In the genomic region with DNA sequence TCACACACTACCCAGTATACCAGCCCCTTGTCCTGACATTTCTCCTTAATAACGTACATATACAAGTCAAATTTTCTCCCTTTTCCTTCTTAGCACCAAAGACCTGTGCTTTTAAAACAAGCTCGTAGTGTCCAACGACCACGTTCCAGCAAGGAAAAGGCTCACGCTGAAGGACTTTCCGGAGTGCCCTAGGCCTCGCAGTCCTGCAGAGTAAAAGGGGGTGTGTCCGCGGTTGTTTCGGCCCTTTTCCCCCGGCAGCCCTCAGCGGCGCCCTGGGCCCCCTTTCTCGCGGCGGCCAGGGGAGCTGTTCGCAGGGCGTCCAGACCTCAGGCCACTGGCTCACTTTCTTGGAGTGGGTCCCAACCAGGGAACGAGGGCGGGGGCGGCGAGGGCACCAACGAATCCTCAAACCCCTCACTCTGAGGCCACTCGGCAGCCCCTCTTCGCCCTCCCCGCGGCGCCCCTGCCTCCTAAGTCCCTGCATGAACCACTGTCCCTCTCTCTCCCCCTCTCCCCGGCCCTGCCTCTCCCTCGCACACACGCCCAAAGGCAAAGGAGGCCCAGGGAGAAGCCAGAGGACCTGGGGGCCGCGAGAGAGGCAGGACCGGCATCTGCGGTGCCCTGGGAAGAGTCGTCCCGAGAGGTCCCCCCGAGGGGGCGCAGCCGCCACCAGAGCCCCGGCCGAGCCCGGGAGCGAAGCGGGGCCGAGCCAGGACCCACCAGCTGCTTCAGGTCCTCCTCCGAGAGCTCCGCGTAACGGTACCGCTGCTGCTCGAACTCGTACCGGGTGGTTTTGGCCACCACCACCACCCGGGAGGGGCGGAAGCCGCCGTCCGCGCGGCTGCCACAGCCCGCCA, we compare ENCODE assay signal across 1 cellular context.
TF ChIP-seq lines count a peak whose summit lies in the region.

No MANE protein-coding gene starts in this region.

TF ChIP-seq in HepG2, 621 proteins besides CTCF, POLR2A, EP300 and RAD21 (continued from another document and continues in another):
- TF ChIP-seq, protein P1, sequence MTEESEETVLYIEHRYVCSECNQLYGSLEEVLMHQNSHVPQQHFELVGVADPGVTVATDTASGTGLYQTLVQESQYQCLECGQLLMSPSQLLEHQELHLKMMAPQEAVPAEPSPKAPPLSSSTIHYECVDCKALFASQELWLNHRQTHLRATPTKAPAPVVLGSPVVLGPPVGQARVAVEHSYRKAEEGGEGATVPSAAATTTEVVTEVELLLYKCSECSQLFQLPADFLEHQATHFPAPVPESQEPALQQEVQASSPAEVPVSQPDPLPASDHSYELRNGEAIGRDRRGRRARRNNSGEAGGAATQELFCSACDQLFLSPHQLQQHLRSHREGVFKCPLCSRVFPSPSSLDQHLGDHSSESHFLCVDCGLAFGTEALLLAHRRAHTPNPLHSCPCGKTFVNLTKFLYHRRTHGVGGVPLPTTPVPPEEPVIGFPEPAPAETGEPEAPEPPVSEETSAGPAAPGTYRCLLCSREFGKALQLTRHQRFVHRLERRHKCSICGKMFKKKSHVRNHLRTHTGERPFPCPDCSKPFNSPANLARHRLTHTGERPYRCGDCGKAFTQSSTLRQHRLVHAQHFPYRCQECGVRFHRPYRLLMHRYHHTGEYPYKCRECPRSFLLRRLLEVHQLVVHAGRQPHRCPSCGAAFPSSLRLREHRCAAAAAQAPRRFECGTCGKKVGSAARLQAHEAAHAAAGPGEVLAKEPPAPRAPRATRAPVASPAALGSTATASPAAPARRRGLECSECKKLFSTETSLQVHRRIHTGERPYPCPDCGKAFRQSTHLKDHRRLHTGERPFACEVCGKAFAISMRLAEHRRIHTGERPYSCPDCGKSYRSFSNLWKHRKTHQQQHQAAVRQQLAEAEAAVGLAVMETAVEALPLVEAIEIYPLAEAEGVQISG (CRISPR knock-in tag; IDR thresholded peaks at IDR 0.05): no peak
- TF ChIP-seq ZNF772 (CRISPR knock-in tag; IDR thresholded peaks at IDR 0.05) (peak; percentile 83), JUN (CRISPR knock-in tag; IDR thresholded peaks at IDR 0.05) (peak; percentile 22; the same call in 1 of the 2 replicates), BRCA1 (CRISPR knock-in tag; IDR thresholded peaks at IDR 0.05) (no peak), POGZ (CRISPR knock-in tag; IDR thresholded peaks at IDR 0.05) (0 out of 2 replicates have a peak, but pooled peaks have one; percentile 34), ZSCAN20 (CRISPR knock-in tag; IDR thresholded peaks at IDR 0.05; ENCODE audit: borderline replicate concordance) (no peak; the same call in 1 of the 2 replicates), DNMT1 (CRISPR knock-in tag; IDR thresholded peaks at IDR 0.05) (no peak), TARDBP (CRISPR knock-in tag; IDR thresholded peaks at IDR 0.05) (peak; percentile 16; the same call in 1 of the 2 replicates), ZSCAN9 (CRISPR knock-in tag; IDR thresholded peaks at IDR 0.05; ENCODE audit: borderline replicate concordance) (peak; percentile 55; the same call in 1 of the 2 replicates), CCDC6 (CRISPR knock-in tag; IDR thresholded peaks at IDR 0.05) (no peak), ZNF124 (CRISPR knock-in tag; IDR thresholded peaks at IDR 0.05) (no peak), ZBTB42 (CRISPR knock-in tag; IDR thresholded peaks at IDR 0.05) (peak; percentile 14; the same call in 1 of the 2 replicates), KDM2A (CRISPR knock-in tag; IDR thresholded peaks at IDR 0.05; ENCODE audit: borderline replicate concordance, low read depth) (peak; percentile 73; the same call in 1 of the 2 replicates), ZNF713 (CRISPR knock-in tag; IDR thresholded peaks at IDR 0.05) (0 out of 2 replicates have a peak, but pooled peaks have one; percentile 43), ZNF317 (CRISPR knock-in tag; IDR thresholded peaks at IDR 0.05) (0 out of 2 replicates have a peak, but pooled peaks have one; percentile 39), ZNF562 (CRISPR knock-in tag; IDR thresholded peaks at IDR 0.05; ENCODE audit: borderline replicate concordance) (no peak), KLF16 (CRISPR knock-in tag; IDR thresholded peaks at IDR 0.05) (peak in 1 of 2 experiments; percentile 84; a peak in 2 of 4 replicates), SRF (IDR thresholded peaks at IDR 0.05; ENCODE audit: low read depth, low read length) (no peak), SP1 (IDR thresholded peaks at IDR 0.05) (no peak), SP1 (CRISPR knock-in tag; IDR thresholded peaks at IDR 0.05) (peak; percentile 31; the same call in 1 of the 2 replicates), KAT2B (IDR thresholded peaks at IDR 0.05; ENCODE audit: borderline replicate concordance, low read depth, low read length) (no peak), HDAC1 (CRISPR knock-in tag; IDR thresholded peaks at IDR 0.05) (0 out of 2 replicates have a peak, but pooled peaks have one; percentile 48), KLF9 (CRISPR knock-in tag; IDR thresholded peaks at IDR 0.05; ENCODE audit: low read depth) (peak; percentile 98), LCORL (IDR thresholded peaks at IDR 0.05) (no peak), LCORL (CRISPR knock-in tag; IDR thresholded peaks at IDR 0.05) (0 out of 2 replicates have a peak, but pooled peaks have one; percentile 25)
- TF ChIP-seq, protein P2, sequence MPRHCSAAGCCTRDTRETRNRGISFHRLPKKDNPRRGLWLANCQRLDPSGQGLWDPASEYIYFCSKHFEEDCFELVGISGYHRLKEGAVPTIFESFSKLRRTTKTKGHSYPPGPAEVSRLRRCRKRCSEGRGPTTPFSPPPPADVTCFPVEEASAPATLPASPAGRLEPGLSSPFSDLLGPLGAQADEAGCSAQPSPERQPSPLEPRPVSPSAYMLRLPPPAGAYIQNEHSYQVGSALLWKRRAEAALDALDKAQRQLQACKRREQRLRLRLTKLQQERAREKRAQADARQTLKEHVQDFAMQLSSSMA (CRISPR knock-in tag; IDR thresholded peaks at IDR 0.05): 0 out of 2 replicates have a peak, but pooled peaks have one; percentile 40
- TF ChIP-seq, protein P3, sequence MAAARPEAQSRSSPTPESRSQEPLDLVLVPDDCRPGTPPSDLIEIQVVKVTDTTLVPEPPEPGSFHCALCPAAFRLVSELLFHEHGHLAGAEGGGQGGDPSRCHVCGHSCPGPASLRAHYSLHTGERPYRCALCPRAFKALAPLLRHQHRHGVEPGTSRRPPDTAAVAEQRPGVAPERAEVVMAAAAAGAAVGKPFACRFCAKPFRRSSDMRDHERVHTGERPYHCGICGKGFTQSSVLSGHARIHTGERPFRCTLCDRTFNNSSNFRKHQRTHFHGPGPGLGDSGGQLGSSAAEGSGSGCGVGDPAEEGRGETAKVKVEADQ (CRISPR knock-in tag; IDR thresholded peaks at IDR 0.05; ENCODE audit: borderline replicate concordance): 0 out of 2 replicates have a peak, but pooled peaks have one; percentile 52
- TF ChIP-seq, protein P4, sequence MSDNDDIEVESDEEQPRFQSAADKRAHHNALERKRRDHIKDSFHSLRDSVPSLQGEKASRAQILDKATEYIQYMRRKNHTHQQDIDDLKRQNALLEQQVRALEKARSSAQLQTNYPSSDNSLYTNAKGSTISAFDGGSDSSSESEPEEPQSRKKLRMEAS (IDR thresholded peaks at IDR 0.05): peak; percentile 57; the same call in 1 of the 2 replicates
- TF ChIP-seq, protein P5, sequence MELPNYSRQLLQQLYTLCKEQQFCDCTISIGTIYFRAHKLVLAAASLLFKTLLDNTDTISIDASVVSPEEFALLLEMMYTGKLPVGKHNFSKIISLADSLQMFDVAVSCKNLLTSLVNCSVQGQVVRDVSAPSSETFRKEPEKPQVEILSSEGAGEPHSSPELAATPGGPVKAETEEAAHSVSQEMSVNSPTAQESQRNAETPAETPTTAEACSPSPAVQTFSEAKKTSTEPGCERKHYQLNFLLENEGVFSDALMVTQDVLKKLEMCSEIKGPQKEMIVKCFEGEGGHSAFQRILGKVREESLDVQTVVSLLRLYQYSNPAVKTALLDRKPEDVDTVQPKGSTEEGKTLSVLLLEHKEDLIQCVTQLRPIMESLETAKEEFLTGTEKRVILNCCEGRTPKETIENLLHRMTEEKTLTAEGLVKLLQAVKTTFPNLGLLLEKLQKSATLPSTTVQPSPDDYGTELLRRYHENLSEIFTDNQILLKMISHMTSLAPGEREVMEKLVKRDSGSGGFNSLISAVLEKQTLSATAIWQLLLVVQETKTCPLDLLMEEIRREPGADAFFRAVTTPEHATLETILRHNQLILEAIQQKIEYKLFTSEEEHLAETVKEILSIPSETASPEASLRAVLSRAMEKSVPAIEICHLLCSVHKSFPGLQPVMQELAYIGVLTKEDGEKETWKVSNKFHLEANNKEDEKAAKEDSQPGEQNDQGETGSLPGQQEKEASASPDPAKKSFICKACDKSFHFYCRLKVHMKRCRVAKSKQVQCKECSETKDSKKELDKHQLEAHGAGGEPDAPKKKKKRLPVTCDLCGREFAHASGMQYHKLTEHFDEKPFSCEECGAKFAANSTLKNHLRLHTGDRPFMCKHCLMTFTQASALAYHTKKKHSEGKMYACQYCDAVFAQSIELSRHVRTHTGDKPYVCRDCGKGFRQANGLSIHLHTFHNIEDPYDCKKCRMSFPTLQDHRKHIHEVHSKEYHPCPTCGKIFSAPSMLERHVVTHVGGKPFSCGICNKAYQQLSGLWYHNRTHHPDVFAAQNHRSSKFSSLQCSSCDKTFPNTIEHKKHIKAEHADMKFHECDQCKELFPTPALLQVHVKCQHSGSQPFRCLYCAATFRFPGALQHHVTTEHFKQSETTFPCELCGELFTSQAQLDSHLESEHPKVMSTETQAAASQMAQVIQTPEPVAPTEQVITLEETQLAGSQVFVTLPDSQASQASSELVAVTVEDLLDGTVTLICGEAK (IDR thresholded peaks at IDR 0.05): no peak
- TF ChIP-seq, protein P5 (CRISPR knock-in tag; IDR thresholded peaks at IDR 0.05): peak; percentile 61; the same call in 1 of the 2 replicates
- TF ChIP-seq, protein P6, sequence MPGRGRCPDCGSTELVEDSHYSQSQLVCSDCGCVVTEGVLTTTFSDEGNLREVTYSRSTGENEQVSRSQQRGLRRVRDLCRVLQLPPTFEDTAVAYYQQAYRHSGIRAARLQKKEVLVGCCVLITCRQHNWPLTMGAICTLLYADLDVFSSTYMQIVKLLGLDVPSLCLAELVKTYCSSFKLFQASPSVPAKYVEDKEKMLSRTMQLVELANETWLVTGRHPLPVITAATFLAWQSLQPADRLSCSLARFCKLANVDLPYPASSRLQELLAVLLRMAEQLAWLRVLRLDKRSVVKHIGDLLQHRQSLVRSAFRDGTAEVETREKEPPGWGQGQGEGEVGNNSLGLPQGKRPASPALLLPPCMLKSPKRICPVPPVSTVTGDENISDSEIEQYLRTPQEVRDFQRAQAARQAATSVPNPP (CRISPR knock-in tag; IDR thresholded peaks at IDR 0.05): no peak
- TF ChIP-seq, protein P7, sequence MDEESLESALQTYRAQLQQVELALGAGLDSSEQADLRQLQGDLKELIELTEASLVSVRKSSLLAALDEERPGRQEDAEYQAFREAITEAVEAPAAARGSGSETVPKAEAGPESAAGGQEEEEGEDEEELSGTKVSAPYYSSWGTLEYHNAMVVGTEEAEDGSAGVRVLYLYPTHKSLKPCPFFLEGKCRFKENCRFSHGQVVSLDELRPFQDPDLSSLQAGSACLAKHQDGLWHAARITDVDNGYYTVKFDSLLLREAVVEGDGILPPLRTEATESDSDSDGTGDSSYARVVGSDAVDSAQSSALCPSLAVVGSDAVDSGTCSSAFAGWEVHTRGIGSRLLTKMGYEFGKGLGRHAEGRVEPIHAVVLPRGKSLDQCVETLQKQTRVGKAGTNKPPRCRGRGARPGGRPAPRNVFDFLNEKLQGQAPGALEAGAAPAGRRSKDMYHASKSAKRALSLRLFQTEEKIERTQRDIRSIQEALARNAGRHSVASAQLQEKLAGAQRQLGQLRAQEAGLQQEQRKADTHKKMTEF (CRISPR knock-in tag; IDR thresholded peaks at IDR 0.05): peak; percentile 37; the same call in 1 of the 2 replicates
- TF ChIP-seq, protein P8, sequence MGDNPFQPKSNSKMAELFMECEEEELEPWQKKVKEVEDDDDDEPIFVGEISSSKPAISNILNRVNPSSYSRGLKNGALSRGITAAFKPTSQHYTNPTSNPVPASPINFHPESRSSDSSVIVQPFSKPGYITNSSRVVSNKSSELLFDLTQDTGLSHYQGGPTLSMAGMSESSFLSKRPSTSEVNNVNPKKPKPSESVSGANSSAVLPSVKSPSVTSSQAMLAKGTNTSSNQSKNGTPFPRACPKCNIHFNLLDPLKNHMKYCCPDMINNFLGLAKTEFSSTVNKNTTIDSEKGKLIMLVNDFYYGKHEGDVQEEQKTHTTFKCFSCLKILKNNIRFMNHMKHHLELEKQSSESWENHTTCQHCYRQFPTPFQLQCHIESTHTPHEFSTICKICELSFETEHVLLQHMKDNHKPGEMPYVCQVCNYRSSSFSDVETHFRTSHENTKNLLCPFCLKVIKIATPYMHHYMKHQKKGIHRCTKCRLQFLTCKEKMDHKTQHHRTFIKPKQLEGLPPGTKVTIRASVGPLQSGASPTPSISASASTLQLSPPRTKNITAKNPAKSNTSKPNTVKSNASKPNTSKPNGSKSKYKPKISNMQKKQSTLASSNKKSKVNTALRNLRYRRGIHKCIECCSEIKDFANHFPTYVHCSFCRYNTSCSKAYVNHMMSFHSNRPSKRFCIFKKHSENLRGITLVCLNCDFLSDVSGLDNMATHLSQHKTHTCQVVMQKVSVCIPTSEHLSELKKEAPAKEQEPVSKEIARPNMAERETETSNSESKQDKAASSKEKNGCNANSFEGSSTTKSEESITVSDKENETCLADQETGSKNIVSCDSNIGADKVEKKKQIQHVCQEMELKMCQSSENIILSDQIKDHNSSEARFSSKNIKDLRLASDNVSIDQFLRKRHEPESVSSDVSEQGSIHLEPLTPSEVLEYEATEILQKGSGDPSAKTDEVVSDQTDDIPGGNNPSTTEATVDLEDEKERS (CRISPR knock-in tag; IDR thresholded peaks at IDR 0.05): 0 out of 2 replicates have a peak, but pooled peaks have one; percentile 60
